9 cellular contexts compared by ENCODE assay signal in the genomic region with DNA sequence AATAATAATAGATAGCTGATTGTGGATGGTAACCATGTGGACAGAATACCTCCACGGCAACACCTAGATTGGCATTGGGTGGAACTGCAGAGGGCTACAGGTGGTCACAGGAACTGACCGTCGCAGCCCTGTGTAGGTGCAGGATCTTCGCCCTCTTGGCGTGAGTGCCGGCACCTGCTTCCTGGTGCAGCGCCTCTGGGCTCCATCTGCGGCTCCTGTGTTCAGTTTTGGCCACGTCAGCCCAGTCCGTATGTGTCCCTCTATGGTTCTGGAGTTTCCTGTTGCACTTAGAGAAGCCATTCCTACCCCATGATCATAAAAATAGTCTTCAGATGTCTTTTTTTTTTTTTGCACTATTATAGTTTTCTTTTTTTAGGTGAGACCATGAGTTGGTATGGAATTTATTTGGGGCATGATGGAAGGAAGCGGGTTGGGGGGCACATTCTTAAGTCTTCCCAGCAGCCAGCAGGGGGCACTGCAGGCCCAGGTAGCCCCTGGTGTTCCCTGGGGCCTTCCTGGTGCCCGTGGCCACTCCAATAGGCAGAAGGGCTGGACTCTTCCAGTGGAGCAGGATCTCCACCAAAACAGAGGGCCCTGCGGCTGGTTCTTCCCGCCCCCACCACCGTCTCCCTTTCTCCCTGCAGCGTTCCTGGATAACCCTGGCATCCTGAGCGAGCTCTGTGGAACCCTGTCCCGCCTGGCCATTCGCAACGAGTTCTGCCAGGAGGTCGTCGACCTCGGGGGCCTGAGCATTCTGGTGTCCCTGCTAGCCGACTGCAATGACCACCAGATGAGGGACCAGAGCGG. TPM values are rescaled to one million over a fixed set of nuclear protein-coding genes. Genes with fewer than 3 reads are reported as not detected.
DNase-seq lines count a peak whose midpoint lies in the region; ATAC-seq and TF ChIP-seq lines count a peak whose summit lies in the region.
"Had no signal": no experiment of that assay in that cellular context is flagged by ENCODE, and none has a peak within 500 bp of the region (broad histone marks: within the 10 kb centered on the region; RNA-seq: fewer than 3 reads in every experiment).

No MANE protein-coding gene starts in this region.

- H3K27ac Mint-ChIP-seq in activated CD4-positive, alpha-beta T cell treated with anti-CD3 and anti-CD28 coated beads, Interleukin-2, amount 10 ng/mL, durations not matched to agents 7 days and 5 days = no peak overlapping the region
- no peak overlapping the region for H3K27ac Mint-ChIP-seq in stimulated activated naive CD8-positive, alpha-beta T cell treated with anti-CD3 and anti-CD28 coated beads, Interleukin-15, amount 100 ng/mL, for 72 hours

- H4K5ac ChIP-seq in mesendoderm (ENCODE audit: low read length) = no peak overlapping the region

- H3F3A ChIP-seq in DOHH2 (ENCODE audit: control insufficient read depth, insufficient read depth) (no peaks in the 10 kb centered on the region), Loucy (ENCODE audit: low read depth) (no peaks in the 10 kb centered on the region)

- H3K56ac ChIP-seq in mesendoderm (ENCODE audit: low read length) = no peak overlapping the region

- CTCF ChIA-PET in activated CD4-positive, alpha-beta T cell treated with anti-CD3 and anti-CD28 coated beads, Interleukin-2, amount 10 ng/mL, durations not matched to agents 7 days and 5 days (lab: Charles Lee) = interaction anchor here (0.6 to 2.1 kb wide), 6 partner anchors 15 to 304 kb away, joined by 3 to 6 read pairs (median 3); no protein-coding TSS in a partner anchor

- no peak overlapping the region for H3K18ac ChIP-seq in mesendoderm (ENCODE audit: low read length)

- H3K4ac ChIP-seq in mesendoderm (ENCODE audit: low read depth, low read length) = no peak overlapping the region

- H3K4me3 ChIP-seq in DOHH2 (ENCODE audit: low read length) (no peak overlapping the region), Loucy (ENCODE audit: low read length, poor library complexity, severe bottlenecking) (no peak overlapping the region), mesendoderm (ENCODE audit: low read length) (no peak overlapping the region)
- H3K4me3 ChIP-seq: SJSA1 had no signal

- H3K79me2 ChIP-seq in DOHH2 (ENCODE audit: control insufficient read depth, low read length) (no peaks in the 10 kb centered on the region), Loucy (ENCODE audit: insufficient read depth, low read length) (no peaks in the 10 kb centered on the region), mesendoderm (ENCODE audit: control insufficient read depth, insufficient read depth, low read length) (no peaks in the 10 kb centered on the region)

- H2AFZ ChIP-seq in Loucy (ENCODE audit: low read length) = no peak overlapping the region

- H4K20me1 ChIP-seq in DOHH2 (ENCODE audit: control insufficient read depth, insufficient read depth, low read depth, low read length) = 0 out of 2 replicates have a peak, but pooled peaks cover 8% of the 10 kb centered on the region
- H4K20me1 ChIP-seq in Loucy (ENCODE audit: insufficient read depth, low read length, poor library complexity, severe bottlenecking) = no peaks in the 10 kb centered on the region

- ATAC-seq in stimulated activated naive CD8-positive, alpha-beta T cell treated with anti-CD3 and anti-CD28 coated beads, Interleukin-15, amount 100 ng/mL, for 72 hours = peak; percentile 69
- ATAC-seq in GM21360 (IDR thresholded peaks at IDR 0.05; ENCODE audit: unreplicated experiment) (no peak), HG02938 (IDR thresholded peaks at IDR 0.05; ENCODE audit: unreplicated experiment) (no peak)

- H3K27me3 Mint-ChIP-seq in activated CD4-positive, alpha-beta T cell treated with anti-CD3 and anti-CD28 coated beads, Interleukin-2, amount 10 ng/mL, durations not matched to agents 7 days and 5 days = no peaks in the 10 kb centered on the region
- no peaks in the 10 kb centered on the region for H3K27me3 Mint-ChIP-seq in stimulated activated naive CD8-positive, alpha-beta T cell treated with anti-CD3 and anti-CD28 coated beads, Interleukin-15, amount 100 ng/mL, for 72 hours

- H3K4me1 ChIP-seq in DOHH2 (ENCODE audit: control insufficient read depth, low read length) = no peaks in the 10 kb centered on the region
- H3K4me1 ChIP-seq in Loucy (ENCODE audit: insufficient read depth, low read length, poor library complexity, severe bottlenecking) = no peaks in the 10 kb centered on the region
- H3K4me1 ChIP-seq in mesendoderm (ENCODE audit: control insufficient read depth, low read depth, low read length) = no peaks in the 10 kb centered on the region
- H3K4me1 ChIP-seq: SJSA1 had no signal

- POLR2A ChIA-PET in activated CD4-positive, alpha-beta T cell treated with anti-CD3 and anti-CD28 coated beads, Interleukin-2, amount 10 ng/mL, durations not matched to agents 7 days and 5 days (lab: Charles Lee) = no interaction called here

- H3K9me3 ChIP-seq in DOHH2 (ENCODE audit: control insufficient read depth, insufficient read depth, low read length) (no peaks in the 10 kb centered on the region), Loucy (ENCODE audit: insufficient read depth, low read depth, low read length) (no peaks in the 10 kb centered on the region)
- H3K9me3 ChIP-seq: SJSA1 had no signal

- no peak overlapping the region for H2BK15ac ChIP-seq in mesendoderm (replicated peaks; ENCODE audit: low read depth)

- H3K27me3 ChIP-seq in DOHH2 (ENCODE audit: control insufficient read depth, low read length) (no peaks in the 10 kb centered on the region), Loucy (ENCODE audit: insufficient read depth, low read length, poor library complexity, severe bottlenecking) (no peaks in the 10 kb centered on the region), mesendoderm (ENCODE audit: insufficient read depth, low read length, poor library complexity) (no peaks in the 10 kb centered on the region)
- H3K27me3 ChIP-seq: SJSA1 had no signal

- no peak overlapping the region for H2AK5ac ChIP-seq in mesendoderm (ENCODE audit: low read length)

- no CpG with 5 or more reads among the region's 25 CpGs for WGBS in mesendoderm (ENCODE audit: extremely low coverage, insufficient coverage, low lambda C conversion rate)

- H2BK5ac ChIP-seq in mesendoderm (ENCODE audit: low read length) = no peak overlapping the region

- peaks cover 13% of the 10 kb centered on the region for H3K36me3 Mint-ChIP-seq in activated CD4-positive, alpha-beta T cell treated with anti-CD3 and anti-CD28 coated beads, Interleukin-2, amount 10 ng/mL, durations not matched to agents 7 days and 5 days (ENCODE audit: low read depth)

- H3K9ac ChIP-seq in Loucy (ENCODE audit: low read depth, low read length, poor library complexity, severe bottlenecking) = no peak overlapping the region
- H3K9ac ChIP-seq in mesendoderm (ENCODE audit: low read length) = no peak overlapping the region

- H3K4me2 ChIP-seq in DOHH2 (ENCODE audit: low read length) = no peak overlapping the region
- no peak overlapping the region for H3K4me2 ChIP-seq in Loucy (ENCODE audit: low read depth, low read length, poor library complexity, severe bottlenecking)
- no peak overlapping the region for H3K4me2 ChIP-seq in mesendoderm (ENCODE audit: low read length)

- no peak overlapping the region for H2BK120ac ChIP-seq in mesendoderm (ENCODE audit: low read depth, low read length)

- H3K27ac ChIP-seq in DOHH2 (ENCODE audit: low read depth, low read length) (no peak overlapping the region), mesendoderm (ENCODE audit: low read depth, low read length) (no peak overlapping the region)
- H3K27ac ChIP-seq: SJSA1 had no signal

- no peak overlapping the region for H3K4me3 Mint-ChIP-seq in activated CD4-positive, alpha-beta T cell treated with anti-CD3 and anti-CD28 coated beads, Interleukin-2, amount 10 ng/mL, durations not matched to agents 7 days and 5 days
- H3K4me3 Mint-ChIP-seq in stimulated activated naive CD8-positive, alpha-beta T cell treated with anti-CD3 and anti-CD28 coated beads, Interleukin-15, amount 100 ng/mL, for 72 hours = no peak overlapping the region

- no peaks in the 10 kb centered on the region for H3K9me3 Mint-ChIP-seq in activated CD4-positive, alpha-beta T cell treated with anti-CD3 and anti-CD28 coated beads, Interleukin-2, amount 10 ng/mL, durations not matched to agents 7 days and 5 days
- no peaks in the 10 kb centered on the region for H3K9me3 Mint-ChIP-seq in stimulated activated naive CD8-positive, alpha-beta T cell treated with anti-CD3 and anti-CD28 coated beads, Interleukin-15, amount 100 ng/mL, for 72 hours

- DNase-seq in activated CD4-positive, alpha-beta T cell treated with anti-CD3 and anti-CD28 coated beads, Interleukin-2, amount 10 ng/mL, durations not matched to agents 7 days and 5 days = peak; percentile 62
- peak; percentile 54 for DNase-seq in effector CD8-positive, alpha-beta T cell (lab: John Stamatoyannopoulos, UW)
- peak; percentile 73 for DNase-seq in mesendoderm
- DNase-seq in stimulated activated naive CD8-positive, alpha-beta T cell treated with anti-CD3 and anti-CD28 coated beads, Interleukin-15, amount 100 ng/mL, for 72 hours = peak; percentile 40 to 47

- H4K8ac ChIP-seq in mesendoderm (ENCODE audit: low read depth, low read length) = no peak overlapping the region

- TF ChIP-seq CTCF in DOHH2 (IDR thresholded peaks at IDR 0.05; ENCODE audit: low read depth, low read length, poor library complexity, severe bottlenecking) (peak; percentile 88), Loucy (conservative IDR thresholded peaks at IDR 0.05; ENCODE audit: low read length) (peak; percentile 90)

- H3K4me1 Mint-ChIP-seq in activated CD4-positive, alpha-beta T cell treated with anti-CD3 and anti-CD28 coated beads, Interleukin-2, amount 10 ng/mL, durations not matched to agents 7 days and 5 days = no peaks in the 10 kb centered on the region
- no peaks in the 10 kb centered on the region for H3K4me1 Mint-ChIP-seq in stimulated activated naive CD8-positive, alpha-beta T cell treated with anti-CD3 and anti-CD28 coated beads, Interleukin-15, amount 100 ng/mL, for 72 hours

- no peaks in the 10 kb centered on the region for H3K9me2 ChIP-seq in DOHH2 (replicated peaks; ENCODE audit: control insufficient read depth, low read length)
- no peaks in the 10 kb centered on the region for H3K9me2 ChIP-seq in Loucy (replicated peaks; ENCODE audit: low read depth, low read length)

- H3K36me3 ChIP-seq in DOHH2 (ENCODE audit: control insufficient read depth, low read length) (peaks cover 85% of the 10 kb centered on the region), Loucy (ENCODE audit: insufficient read depth, low read length) (peaks cover 50% of the 10 kb centered on the region; the same call in 1 of the 2 replicates), mesendoderm (ENCODE audit: control insufficient read depth, insufficient read depth, low read length) (peaks cover 15% of the 10 kb centered on the region)

- H3K79me1 ChIP-seq in mesendoderm (ENCODE audit: low read length) = no peaks in the 10 kb centered on the region

- H3K23ac ChIP-seq in mesendoderm (ENCODE audit: low read length) = no peak overlapping the region

RNA-seq across cellular contexts. Expression of gene SLC25A42, which starts 10.1 kb away (rescaled TPM):
- 10 to 100 TPM; 20.6 to 22.2 TPM for total RNA-seq in activated CD4-positive, alpha-beta T cell treated with anti-CD3 and anti-CD28 coated beads, Interleukin-2, amount 10 ng/mL, durations not matched to agents 7 days and 5 days
- 1.7 TPM for polyA plus RNA-seq in mesendoderm (2013, experiment 1 of 2)
- polyA plus RNA-seq in mesendoderm (2013, experiment 2 of 2) = 1.4 TPM

RNA-seq across cellular contexts. Expression of gene ARMC6, which starts 20.3 kb away (rescaled TPM):
- 10 to 100 TPM; 38.6 to 39.3 TPM for total RNA-seq in activated CD4-positive, alpha-beta T cell treated with anti-CD3 and anti-CD28 coated beads, Interleukin-2, amount 10 ng/mL, durations not matched to agents 7 days and 5 days
- polyA plus RNA-seq in mesendoderm (2013, experiment 1 of 2) = 41.0 TPM
- polyA plus RNA-seq in mesendoderm (2013, experiment 2 of 2) = 40.9 TPM

RNA-seq across cellular contexts. Expression of gene SUGP2, which starts 20.4 kb away (rescaled TPM):
- total RNA-seq in activated CD4-positive, alpha-beta T cell treated with anti-CD3 and anti-CD28 coated beads, Interleukin-2, amount 10 ng/mL, durations not matched to agents 7 days and 5 days = 100 to 1,000 TPM; 128 to 144 TPM
- 50.6 TPM for polyA plus RNA-seq in mesendoderm (2013, experiment 1 of 2)
- polyA plus RNA-seq in mesendoderm (2013, experiment 2 of 2) = 51.4 TPM
